In the genomic region with DNA sequence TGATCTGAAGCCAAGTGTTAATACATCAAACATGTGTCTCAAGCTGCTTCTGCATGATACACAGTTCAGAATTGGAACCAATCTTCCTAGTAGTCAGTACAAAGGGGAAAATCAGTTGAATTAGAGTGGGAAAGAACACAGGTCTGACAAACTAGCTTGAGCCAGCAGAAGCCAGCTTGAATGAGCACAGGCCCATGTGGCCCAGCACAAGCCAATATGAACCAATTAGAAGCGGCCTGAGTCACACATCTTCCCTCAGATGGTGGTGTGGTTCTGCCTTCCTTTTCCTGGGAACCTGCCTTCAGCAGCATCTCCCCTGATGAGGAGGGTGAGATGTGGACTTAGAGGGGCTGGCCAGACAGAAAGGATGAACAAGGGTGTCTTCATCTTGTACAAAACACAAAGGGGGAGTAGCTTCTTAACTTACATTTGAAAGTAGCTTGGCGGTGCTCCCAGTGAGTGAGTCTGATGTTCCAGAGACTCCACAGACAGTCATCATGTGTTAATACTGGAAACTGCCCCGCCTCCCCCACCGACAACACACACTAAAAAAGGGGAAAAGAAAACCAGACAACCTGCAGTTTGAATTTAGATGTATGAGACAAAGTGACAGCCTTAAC, we compare ENCODE assay signal across 14 cellular contexts.
A peak's percentile ranks its signal among the peaks of the same experiment; 100 is the strongest.
DNase-seq lines count a peak whose midpoint lies in the region; ATAC-seq and TF ChIP-seq lines count a peak whose summit lies in the region.
"Had no signal": no experiment of that assay in that cellular context is flagged by ENCODE, and none has a peak within 500 bp of the region (broad histone marks: within the 10 kb centered on the region; RNA-seq: fewer than 3 reads in every experiment).

No MANE protein-coding gene starts in this region.

- H3K4me2 ChIP-seq in skeletal muscle satellite cell (ENCODE audit: low read length): peak overlapping the region; percentile 76

- H3K4me3 ChIP-seq in fibroblast of villous mesenchyme (ENCODE audit: low read depth, low read length) (no peak overlapping the region), skeletal muscle satellite cell (ENCODE audit: low read length) (peak overlapping the region; percentile 64)
- H3K4me3 ChIP-seq: stomach had no signal

- H3K9ac ChIP-seq in skeletal muscle satellite cell (ENCODE audit: low read depth, low read length): peak overlapping the region; percentile 80

- no peaks in the 10 kb centered on the region for H3K36me3 ChIP-seq in skeletal muscle satellite cell (ENCODE audit: insufficient read depth, low read length)
- H3K36me3 ChIP-seq: stomach had no signal

- H3K4me1 ChIP-seq in skeletal muscle satellite cell (ENCODE audit: control insufficient read depth, insufficient read depth, low read length): peaks cover 16% of the 10 kb centered on the region
- H3K4me1 ChIP-seq: stomach had no signal

- in situ Hi-C loops in SK-MEL-5 (cut with HindIII; ENCODE audit: low pct_unique_long_range_greater_than_20kb, low sequenced_read_pairs): no loop called here

- no peak for TF ChIP-seq CTCF in fibroblast of villous mesenchyme (IDR thresholded peaks at IDR 0.05; ENCODE audit: insufficient read depth, low read depth, low read length)

- H3K9me3 ChIP-seq in skeletal muscle satellite cell (replicated peaks; ENCODE audit: low read length): no peaks in the 10 kb centered on the region
- H3K9me3 ChIP-seq: stomach had no signal

- H3K27me3 ChIP-seq in skeletal muscle satellite cell (ENCODE audit: control insufficient read depth, insufficient read depth, low read length): no peaks in the 10 kb centered on the region
- H3K27me3 ChIP-seq: stomach had no signal

- peak; percentile 53 for DNase-seq in GOT3 (lab: John Stamatoyannopoulos, UW)
- peak; percentile 51 for DNase-seq in SK-MEL-5 (ENCODE audit: low read depth, low spot score)
- DNase-seq in fibroblast of villous mesenchyme (ENCODE audit: low read depth): peak; percentile 67
- DNase-seq in NCI-H82 (lab: John Stamatoyannopoulos, UW): no peak
- DNase-seq in NCI-H345 treated with DMSO at 0.1 percent for 48 hours (lab: John Stamatoyannopoulos, UW; ENCODE audit: unreplicated experiment): no peak
- DNase-seq in NCI-H510A (lab: John Stamatoyannopoulos, UW): no peak
- DNase-seq: activated gamma-delta T cell treated with Interleukin-2 at 50 U/mL for 16 hours; DND-41; NCI-H526; stimulated activated CD4-positive, alpha-beta T cell treated with anti-CD3 and anti-CD28 coated beads, Interleukin-4, amount 100 ng/mL, for 24 hours; stomach; SW 1271 had no signal

- ATAC-seq in HG02885 (IDR thresholded peaks at IDR 0.05; ENCODE audit: poor library complexity, unreplicated experiment): no peak

Comparison
In these comparisons a context has a peak if more than half of its experiments do, and no peak if none do; other contexts are left out.
1. DNase-seq: peak in GOT3 (single experiment), SK-MEL-5 (single experiment) and fibroblast of villous mesenchyme (single experiment); none in NCI-H82 (single experiment), NCI-H345 treated with DMSO at 0.1 percent for 48 hours (single experiment) and NCI-H510A (single experiment).